In genomic region chr2:176325732-176326131, GRCh38 we compare ENCODE assay signal across 1 cellular context.
TF ChIP-seq lines count a peak whose summit lies in the region.

No MANE protein-coding gene starts in this region.

TF ChIP-seq in A549, 52 proteins besides CTCF, POLR2A, EP300 and RAD21 (continued from another document):
- no peak for TF ChIP-seq FOSL2 (IDR thresholded peaks at IDR 0.05)
- no peak for TF ChIP-seq FOSL2 (CRISPR knock-in tag; IDR thresholded peaks at IDR 0.05)
- TF ChIP-seq FOSB (CRISPR knock-in tag; IDR thresholded peaks at IDR 0.05), result no peak
- no peak for TF ChIP-seq BCL3 (IDR thresholded peaks at IDR 0.05)
- no peak for TF ChIP-seq FOXS1 (CRISPR knock-in tag; IDR thresholded peaks at IDR 0.05)
- no peak for TF ChIP-seq ESRRA (IDR thresholded peaks at IDR 0.05; ENCODE audit: borderline replicate concordance, low read length)
- no peak for TF ChIP-seq EHF (CRISPR knock-in tag; IDR thresholded peaks at IDR 0.05)
- no peak for TF ChIP-seq HOXB5 (CRISPR knock-in tag; IDR thresholded peaks at IDR 0.05)
- no peak for TF ChIP-seq ZNF302 (CRISPR knock-in tag; IDR thresholded peaks at IDR 0.05)
- TF ChIP-seq ZFP36 (IDR thresholded peaks at IDR 0.05; ENCODE audit: borderline replicate concordance, partially characterized antibody), result no peak
